ENCODE assay signal across 8 cellular contexts in the genomic region with DNA sequence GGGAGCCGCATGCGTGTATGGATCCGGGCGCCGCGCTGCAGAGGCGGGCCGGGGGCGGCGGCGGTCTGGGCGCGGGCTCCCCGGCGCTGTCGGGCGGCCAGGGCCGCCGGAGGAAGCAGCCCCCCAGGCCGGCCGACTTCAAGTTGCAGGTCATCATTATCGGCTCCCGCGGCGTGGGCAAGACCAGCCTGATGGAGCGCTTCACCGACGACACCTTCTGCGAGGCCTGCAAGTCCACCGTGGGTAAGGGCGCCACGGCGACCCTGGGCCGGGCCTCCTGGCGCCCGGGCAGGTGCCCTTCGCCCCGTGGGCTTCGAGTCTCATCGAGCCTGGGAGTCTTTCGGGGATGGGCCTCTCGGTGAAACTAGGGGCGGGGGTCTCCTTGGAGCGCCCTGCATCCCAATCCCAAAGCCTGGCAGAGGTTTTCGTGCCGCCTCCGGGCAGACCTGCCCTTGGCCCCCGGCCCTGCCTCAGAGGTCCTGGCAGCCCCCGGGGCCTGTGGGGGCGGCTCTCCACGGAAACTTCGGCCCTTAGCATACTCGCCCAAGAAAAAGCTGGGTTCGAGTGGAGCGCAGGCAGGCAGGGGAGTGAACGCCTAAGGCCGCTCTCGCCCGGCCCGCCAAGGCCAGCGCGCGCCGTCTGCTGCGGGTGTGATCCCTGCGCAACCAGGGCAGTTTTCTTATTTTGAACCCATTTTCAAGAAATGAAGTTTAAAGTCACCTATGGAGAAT. TPM values are rescaled to one million over a fixed set of nuclear protein-coding genes. Genes with fewer than 3 reads are reported as not detected.
DNase-seq lines count a peak whose midpoint lies in the region; ATAC-seq, FAIRE-seq and TF ChIP-seq lines count a peak whose summit lies in the region.

No MANE protein-coding gene starts in this region.

- H3K79me2 ChIP-seq in OCI-LY7 (ENCODE audit: insufficient read depth, low read depth, low read length) (peaks cover 52% of the 10 kb centered on the region), K562 (ENCODE audit: control insufficient read depth, insufficient read depth, low read length) (peaks cover 50% of the 10 kb centered on the region)

- TF ChIP-seq CTCF in OCI-LY7 (conservative IDR thresholded peaks at IDR 0.05; ENCODE audit: low read length), result no peak
- TF ChIP-seq CTCF in K562 (IDR thresholded peaks at IDR 0.05 in 2 of 3, conservative IDR thresholded peaks at IDR 0.05 in 1 of 3; ENCODE audit: insufficient read depth in 2 of 3, low read depth in 1 of 3, low read length in 3 of 3), result peak in 1 of 3 experiments; percentile 1; a peak in 1 of 6 replicates
- no peak for TF ChIP-seq CTCF in left lung (IDR thresholded peaks at IDR 0.05)

- POLR2A ChIA-PET in OCI-LY7 (lab: Charles Lee) (no interaction called here), K562 (lab: Yijun Ruan, JAX) (interaction anchor here (1.2 to 1.3 kb wide), 2 partner anchors 10 to 14 kb away, joined by 4 to 7 read pairs; no protein-coding TSS in a partner anchor)

- TF ChIP-seq RAD21 in K562 (CRISPR knock-in tag; conservative IDR thresholded peaks at IDR 0.05 in 1 of 2, IDR thresholded peaks at IDR 0.05 in 1 of 2), result no peak

- H3K9ac ChIP-seq in K562 (ENCODE audit: insufficient read depth in 1 of 2, low read depth in 2 of 2, low read length in 2 of 2), result peak overlapping the region; percentile 83 to 98

- in situ Hi-C loops in K562 (cut with MboI), result no loop called here

- peak; percentile 40 for DNase-seq in OCI-LY7 (ENCODE audit: low spot score)
- DNase-seq in K562 (ENCODE audit: extremely low read depth in 1 of 4, low spot score in 3 of 4), result peak in 2 of 4 experiments; percentile 41 to 50
- peak; percentile 39 to 82 for DNase-seq in left lung
- DNase-seq in AML-193 (lab: John Stamatoyannopoulos, UW), result no peak
- DNase-seq in glomerular visceral epithelial cell (ENCODE audit: extremely low spot score), result no peak

- H3K9me2 ChIP-seq in OCI-LY7 (ENCODE audit: insufficient read depth, low read length), result no peaks in the 10 kb centered on the region

- H3K4me2 ChIP-seq in OCI-LY7 (ENCODE audit: low read length) (peak overlapping the region; percentile 91), K562 (ENCODE audit: insufficient read depth, low read length) (peak overlapping the region; percentile 91)

- H3K27me3 Mint-ChIP-seq in stimulated activated naive CD8-positive, alpha-beta T cell treated with anti-CD3 and anti-CD28 coated beads, Interleukin-15, Interleukin-2, amounts not matched to agents 100 ng/mL and 50 ng/mL, for 24 hours, result no peaks in the 10 kb centered on the region

- peak; percentile 15 for ATAC-seq in GM18498 (IDR thresholded peaks at IDR 0.05; ENCODE audit: unreplicated experiment)
- ATAC-seq in HG02610 (IDR thresholded peaks at IDR 0.05; ENCODE audit: unreplicated experiment), result peak; percentile 4
- peak; percentile 76 for ATAC-seq in K562
- ATAC-seq in left lung, result peak; percentile 33

- H3K9me3 ChIP-seq in OCI-LY7 (ENCODE audit: low read length) (no peaks in the 10 kb centered on the region), K562 (replicated peaks; ENCODE audit: control insufficient read depth, insufficient read depth, low read depth, low read length) (no peaks in the 10 kb centered on the region), left lung (no peaks in the 10 kb centered on the region)

- no peaks in the 10 kb centered on the region for H3K9me3 Mint-ChIP-seq in stimulated activated naive CD8-positive, alpha-beta T cell treated with anti-CD3 and anti-CD28 coated beads, Interleukin-15, Interleukin-2, amounts not matched to agents 100 ng/mL and 50 ng/mL, for 24 hours

- TF ChIP-seq POLR2A in K562 (conservative IDR thresholded peaks at IDR 0.05), result no peak

- H4K20me1 ChIP-seq in OCI-LY7 (ENCODE audit: insufficient read depth, low read length) (peaks cover 38% of the 10 kb centered on the region), K562 (replicated peaks; ENCODE audit: control insufficient read depth, insufficient read depth, low read length) (peaks cover 12% of the 10 kb centered on the region; the same call in 1 of the 2 replicates)

- H3K36me3 ChIP-seq in OCI-LY7 (ENCODE audit: insufficient read depth, low read length), result peaks cover 38% of the 10 kb centered on the region
- peaks cover 13% of the 10 kb centered on the region; the same call in 2 of the 3 replicates for H3K36me3 ChIP-seq in K562 (ENCODE audit: control insufficient read depth, insufficient read depth, low read length)
- no peaks in the 10 kb centered on the region for H3K36me3 ChIP-seq in left lung

- under 1% methylated on average over 57 of the region's 66 CpGs for WGBS in K562 (ENCODE audit: insufficient coverage, low coverage, missing lambda C conversion rate)

- peak overlapping the region; percentile 95 for H3K4me3 Mint-ChIP-seq in stimulated activated naive CD8-positive, alpha-beta T cell treated with anti-CD3 and anti-CD28 coated beads, Interleukin-15, Interleukin-2, amounts not matched to agents 100 ng/mL and 50 ng/mL, for 24 hours

- peak overlapping the region; percentile 89 for H3K4me3 ChIP-seq in OCI-LY7 (ENCODE audit: low read depth, low read length, poor library complexity, severe bottlenecking)
- peak overlapping the region; percentile 83 for H3K4me3 ChIP-seq in K562
- H3K4me3 ChIP-seq in left lung, result peak overlapping the region; percentile 71 to 96

- BruUV-seq in OCI-LY7 (replicated peaks; lab: Mats Ljungman, UMichigan) (no TSS peak), K562 (replicated peaks; lab: Mats Ljungman, UMichigan) (no TSS peak)

- peak overlapping the region; percentile 92 for H3K27ac Mint-ChIP-seq in stimulated activated naive CD8-positive, alpha-beta T cell treated with anti-CD3 and anti-CD28 coated beads, Interleukin-15, Interleukin-2, amounts not matched to agents 100 ng/mL and 50 ng/mL, for 24 hours

- FAIRE-seq in K562 (lab: Jason Lieb, UNC), result no peak

- H2AFZ ChIP-seq in OCI-LY7 (ENCODE audit: low read length) (no peak overlapping the region), K562 (ENCODE audit: low read depth, low read length) (peak overlapping the region; percentile 20; the same call in 1 of the 2 replicates)

- intact Hi-C loops in OCI-LY7 (cut with micrococcal nuclease; ENCODE audit: unreplicated experiment), result loop anchor here (5.0 kb wide), 1 partner anchor 537 kb away; no protein-coding TSS in a partner anchor
- intact Hi-C loops in K562 (cut with micrococcal nuclease), result no loop called here
- intact Hi-C loops in left lung (cut with DNase I), result no loop called here

- peaks cover 67% of the 10 kb centered on the region for H3K4me1 Mint-ChIP-seq in stimulated activated naive CD8-positive, alpha-beta T cell treated with anti-CD3 and anti-CD28 coated beads, Interleukin-15, Interleukin-2, amounts not matched to agents 100 ng/mL and 50 ng/mL, for 24 hours (ENCODE audit: low read depth)

- peaks cover 26% of the 10 kb centered on the region for H3K36me3 Mint-ChIP-seq in stimulated activated naive CD8-positive, alpha-beta T cell treated with anti-CD3 and anti-CD28 coated beads, Interleukin-15, Interleukin-2, amounts not matched to agents 100 ng/mL and 50 ng/mL, for 24 hours (ENCODE audit: low read depth)

- CTCF ChIA-PET in OCI-LY7 (lab: Charles Lee; ENCODE audit: unreplicated experiment) (interaction anchor here (0.8 kb wide), 1 partner anchor 21 kb away, joined by 3 read pairs; no protein-coding TSS in a partner anchor), K562 (lab: Yijun Ruan, JAX; ENCODE audit: low intra/inter-chr PET ratio) (no interaction called here)

- no peaks in the 10 kb centered on the region for H3K9me1 ChIP-seq in K562 (ENCODE audit: control insufficient read depth, insufficient read depth, low read length)

- H3K27me3 ChIP-seq in K562 (ENCODE audit: control insufficient read depth in 2 of 2, insufficient read depth in 2 of 2, low read length in 2 of 2), result no peaks in the 10 kb centered on the region; a peak in 1 of 5 replicates
- peaks cover 0 to 15% of the 10 kb centered on the region in 2 donors for H3K27me3 ChIP-seq in left lung

- TF ChIP-seq EP300 in K562 (IDR thresholded peaks at IDR 0.05; ENCODE audit: low read length), result no peak

- peaks cover 50% of the 10 kb centered on the region for H3K4me1 ChIP-seq in OCI-LY7 (ENCODE audit: insufficient read depth, low read length, poor library complexity, severe bottlenecking)
- H3K4me1 ChIP-seq in K562 (replicated peaks in 1 of 2; ENCODE audit: control insufficient read depth in 2 of 2, insufficient read depth in 2 of 2, low read length in 2 of 2), result peaks cover 12 to 23% of the 10 kb centered on the region in 2 experiments
- peaks cover 10 to 47% of the 10 kb centered on the region in 2 donors for H3K4me1 ChIP-seq in left lung

- H3K27ac ChIP-seq in OCI-LY7 (ENCODE audit: low read depth, low read length, poor library complexity, severe bottlenecking), result peak overlapping the region; percentile 17
- peak overlapping the region; percentile 69 for H3K27ac ChIP-seq in K562 (ENCODE audit: extremely low read depth, low read depth, low read length)
- H3K27ac ChIP-seq in left lung, result peak overlapping the region in 1 of 2 donors; percentile 69

RNA-seq across cellular contexts. Expression of a gene that starts 0.6 kb away (rescaled TPM):
- total RNA-seq in OCI-LY7 (2014; rRNA removed; shearing (Covaris generic)), result 28.8 and 34.0 TPM in 2 replicates
- 20.6 and 29.9 TPM in 2 replicates for total RNA-seq in OCI-LY7 (2022)
- 17.8 and 67.8 TPM in 2 replicates for total RNA-seq in K562 (2011; cell fraction: chromatin; rRNA removed; ENCODE audit: low replicate concordance)
- total RNA-seq in K562 (2011; cell fraction: nucleolus; rRNA removed), result 6.0 and 9.2 TPM in 2 replicates
- 23.1 and 25.1 TPM in 2 replicates for total RNA-seq in K562 (2011; cell fraction: nucleoplasm; rRNA removed)
- 17.3 and 23.4 TPM in 2 replicates for total RNA-seq in K562 (2014; rRNA removed)
- total RNA-seq in K562 (2014; rRNA removed; fragmentation: Illumina TruSeq; extraction: Trizol), result 21.6 and 24.3 TPM in 2 replicates
- 20.7 and 21.0 TPM in 2 replicates for total RNA-seq in K562 (2015; rRNA removed; fragmentation: Illumina TruSeq; extraction: Trizol)
- total RNA-seq in K562 (2021), result 16.9 and 18.8 TPM in 2 replicates
- 15.6 and 19.3 TPM in 2 replicates for polyA plus RNA-seq in K562 (2011; rRNA removed)
- 2.4 and 8.2 TPM in 2 replicates for polyA plus RNA-seq in K562 (2011; cell fraction: cytosol; rRNA removed)
- polyA plus RNA-seq in K562 (2011; cell fraction: nucleus; rRNA removed), result 17.7 and 29.1 TPM in 2 replicates
- 11.8 and 12.7 TPM in 2 replicates for polyA plus RNA-seq in K562 (2012)
- 20.7 and 21.5 TPM in 2 replicates for polyA plus RNA-seq in K562 (2014; fragmentation: Illumina TruSeq; extraction: Trizol)
- polyA plus RNA-seq in K562 (2014; fragmentation: Nextera tagmentation; extraction: Ambion mirVana), result 1 to 10 TPM in 1 of 2 experiments, under 1 TPM in 1; 0.48 to 1.4 TPM
- polyA plus RNA-seq in K562 (2014; rRNA removed), result 15.2 and 18.3 TPM in 2 replicates
- 26.6 and 31.5 TPM in 2 replicates for polyA minus RNA-seq in K562 (2011; rRNA and poly(A)+ RNA removed)
- polyA minus RNA-seq in K562 (2011; cell fraction: cytosol; rRNA and poly(A)+ RNA removed), result 7.9 and 10.8 TPM in 2 replicates
- polyA minus RNA-seq in K562 (2011; cell fraction: nucleus; rRNA and poly(A)+ RNA removed), result 14.0 and 22.7 TPM in 2 replicates
- 10 to 100 TPM; 41.4 to 45.4 TPM for total RNA-seq in left lung

Comparison
In these comparisons a context has a peak if more than half of its experiments do, and no peak if none do; other contexts are left out.
1. ATAC-seq: peak in every context shown above with its lines; median percentile 76 in K562; 33 in left lung; 15 in GM18498; 4 in HG02610.
2. DNase-seq: peak in OCI-LY7 (single experiment) and left lung (2 of 2); none in AML-193 (0 of 2) and glomerular visceral epithelial cell (single experiment).
3. Peak in every context shown above with its lines, with median percentiles within 50 percentile points of each other: H3K4me3 ChIP-seq.